8 cellular contexts compared by ENCODE assay signal in the genomic region with DNA sequence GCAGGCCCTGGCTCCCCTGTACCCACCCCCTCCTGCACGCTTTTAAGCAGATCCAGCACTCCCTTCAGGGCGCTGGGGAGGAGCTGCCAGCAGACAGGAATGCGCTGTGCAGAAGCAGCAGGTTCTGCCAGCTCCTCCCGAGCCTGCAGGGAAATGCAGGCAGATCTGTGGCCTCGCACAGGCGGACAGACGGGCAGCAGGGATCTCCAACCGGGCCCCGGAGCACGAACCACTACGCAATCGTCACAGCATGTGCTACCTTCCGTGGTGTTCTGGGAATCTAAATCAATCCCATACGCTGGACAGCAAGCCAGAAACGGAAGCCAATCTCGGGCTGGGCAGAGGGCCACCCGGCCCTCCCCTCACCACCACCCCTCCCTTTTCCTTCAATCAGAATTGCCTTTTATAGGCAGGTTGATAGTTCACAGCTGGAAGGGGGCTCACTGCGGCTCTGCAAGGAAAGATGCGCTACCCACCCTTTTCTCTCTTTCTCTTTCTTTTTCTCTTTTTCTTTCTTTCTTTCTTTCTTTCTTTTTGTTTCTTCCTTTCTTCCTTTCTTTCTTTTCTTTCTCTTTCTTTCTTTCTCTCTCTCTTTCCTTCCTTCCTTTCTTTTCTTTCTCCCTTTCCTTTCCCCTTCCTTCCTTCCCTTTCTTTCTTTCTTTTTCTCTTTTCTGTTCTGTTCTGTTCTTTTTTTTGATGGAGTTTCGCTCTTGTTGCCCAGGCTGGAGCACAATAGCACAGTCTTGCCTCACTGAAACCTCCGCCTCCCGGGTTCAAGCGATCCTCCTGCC.
A peak's percentile ranks its signal among the peaks of the same experiment; 100 is the strongest.
DNase-seq lines count a peak whose midpoint lies in the region; ATAC-seq and TF ChIP-seq lines count a peak whose summit lies in the region.

No MANE protein-coding gene starts in this region.

- no peaks in the 10 kb centered on the region for H3K27me3 Mint-ChIP-seq in stimulated activated naive B cell treated with anti-CD40 and anti-IgM and Interleukin-4, amounts not matched to agents 10 μg/mL and 1 μg/mL and 100 μg/mL, for 72 hours

- no peaks in the 10 kb centered on the region for H3K9me1 ChIP-seq in IMR-90 (ENCODE audit: insufficient read depth, low read length)

- in situ Hi-C loops in IMR-90 (cut with MboI; ENCODE audit: low sequenced_read_pairs) = no loop called here

- peak; percentile 74 for ATAC-seq in IMR-90 (ENCODE audit: low read depth)
- no peak for ATAC-seq in stimulated activated naive B cell treated with anti-CD40 and anti-IgM and Interleukin-4, amounts not matched to agents 10 μg/mL and 1 μg/mL and 100 μg/mL, for 72 hours (replicated peaks)

- CTCF ChIA-PET in IMR-90 (lab: Yijun Ruan, JAX) = interaction anchor here (0.6 to 0.8 kb wide), 2 partner anchors 146 to 211 kb away, joined by 3 read pairs; partner anchors contain the start of gene LMNB2

- peaks cover 0 to 3% of the 10 kb centered on the region in 2 donors for H3K36me3 Mint-ChIP-seq in stimulated activated naive B cell treated with anti-CD40 and anti-IgM and Interleukin-4, amounts not matched to agents 10 μg/mL and 1 μg/mL and 100 μg/mL, for 72 hours

- H2BK15ac ChIP-seq in IMR-90 (ENCODE audit: low read depth, low read length) = peak overlapping the region; percentile 32; the same call in 1 of the 3 replicates

- no peak overlapping the region for H4K91ac ChIP-seq in IMR-90 (ENCODE audit: insufficient read depth, low read depth, low read length)

- peak overlapping the region; percentile 85 for H2AFZ ChIP-seq in IMR-90 (replicated peaks; ENCODE audit: low read length, poor library complexity)

- H3K36me3 ChIP-seq in IMR-90 (ENCODE audit: control insufficient read depth, insufficient read depth, low read length) = no peaks in the 10 kb centered on the region

- H3K18ac ChIP-seq in IMR-90 (ENCODE audit: low read depth, low read length) = no peak overlapping the region

- no peak overlapping the region; the same call in 1 of the 2 replicates for H3K14ac ChIP-seq in IMR-90 (replicated peaks; ENCODE audit: low read depth, low read length)

- POLR2A ChIA-PET in IMR-90 (lab: Charles Lee; ENCODE audit: unreplicated experiment) = interaction anchor here (1.0 to 1.4 kb wide), 2 partner anchors 24 to 127 kb away, joined by 4 to 6 read pairs; partner anchors contain the start of gene GADD45B

- WGBS in IMR-90 (ENCODE audit: extremely low coverage in 2 of 2, insufficient read length in 1 of 2), 2 experiments = 3% methylated on average over 9 of the region's 23 CpGs; no CpG with 5 or more reads in 1 of the 2 experiments

- TF ChIP-seq CTCF in IMR-90 (conservative IDR thresholded peaks at IDR 0.05; ENCODE audit: low read depth, low read length) = no peak

- H2AK9ac ChIP-seq in IMR-90 (replicated peaks; ENCODE audit: low read depth, low read length, poor library complexity) = peak overlapping the region; percentile 82

- H3K79me1 ChIP-seq in IMR-90 (ENCODE audit: low read depth in 1 of 2, low read length in 2 of 2) = no peaks in the 10 kb centered on the region

- TF ChIP-seq RAD21 in IMR-90 (IDR thresholded peaks at IDR 0.05; ENCODE audit: low read length) = no peak

- peak overlapping the region; percentile 20 for H3K27ac Mint-ChIP-seq in stimulated activated naive B cell treated with anti-CD40 and anti-IgM and Interleukin-4, amounts not matched to agents 10 μg/mL and 1 μg/mL and 100 μg/mL, for 72 hours

- H3K4me3 Mint-ChIP-seq in stimulated activated naive B cell treated with anti-CD40 and anti-IgM and Interleukin-4, amounts not matched to agents 10 μg/mL and 1 μg/mL and 100 μg/mL, for 72 hours = no peak overlapping the region

- intact Hi-C loops in IMR-90 (cut with micrococcal nuclease) = loop anchor here (2.0 kb wide), 1 partner anchor 128 kb away; no protein-coding TSS in a partner anchor

- peak overlapping the region; percentile 34 for H3K4me2 ChIP-seq in IMR-90 (ENCODE audit: low read depth, low read length)

- 0 out of 2 replicates have a peak, but pooled peaks cover 1% of the 10 kb centered on the region for H3K9me3 ChIP-seq in IMR-90 (ENCODE audit: control insufficient read depth, insufficient read depth, low read length)

- no peaks in the 10 kb centered on the region for H4K20me1 ChIP-seq in IMR-90 (ENCODE audit: insufficient read depth, low read length)

- peaks cover under 1% of the 10 kb centered on the region; the same call in 1 of the 2 replicates for H3K27me3 ChIP-seq in IMR-90 (ENCODE audit: control insufficient read depth, insufficient read depth, low read length)
- no peaks in the 10 kb centered on the region for H3K27me3 ChIP-seq in layer of hippocampus (ENCODE audit: control insufficient read depth, insufficient read depth, low read length)

- H3K56ac ChIP-seq in IMR-90 (ENCODE audit: extremely low read depth, insufficient read depth, low read length) = no peak overlapping the region

- no peak overlapping the region for H4K5ac ChIP-seq in IMR-90 (ENCODE audit: low read depth, low read length)

- H3K9ac ChIP-seq in IMR-90 (ENCODE audit: low read depth, low read length) = no peak overlapping the region

- BruUV-seq in IMR-90 (replicated peaks; lab: Mats Ljungman, UMichigan) = no TSS peak

- no peaks in the 10 kb centered on the region for H3K9me3 Mint-ChIP-seq in stimulated activated naive B cell treated with anti-CD40 and anti-IgM and Interleukin-4, amounts not matched to agents 10 μg/mL and 1 μg/mL and 100 μg/mL, for 72 hours

- peak; percentile 81 for DNase-seq in IMR-90
- peak; percentile 86 for DNase-seq in cerebellum (ENCODE audit: low spot score)
- DNase-seq in stimulated activated naive B cell treated with anti-CD40 and anti-IgM and Interleukin-4, amounts not matched to agents 10 μg/mL and 1 μg/mL and 100 μg/mL, for 72 hours = no peak
- no peak for DNase-seq in T1000 (lab: John Stamatoyannopoulos, UW)
- no peak for DNase-seq in activated CD4-positive, alpha-beta T cell treated with anti-CD3 and anti-CD28 coated beads, Interleukin-2, amount 50 U/mL, for 48 hours
- no peak for DNase-seq in SW 1271 (lab: John Stamatoyannopoulos, UW)
- DNase-seq in activated CD4-positive, alpha-beta T cell treated with anti-CD3 and anti-CD28 coated beads for 4 hours = no peak

- H3K4me1 Mint-ChIP-seq in stimulated activated naive B cell treated with anti-CD40 and anti-IgM and Interleukin-4, amounts not matched to agents 10 μg/mL and 1 μg/mL and 100 μg/mL, for 72 hours = peaks cover 21 to 33% of the 10 kb centered on the region in 2 donors

- H3K27ac ChIP-seq in IMR-90 (ENCODE audit: insufficient read depth, low read length) (0 out of 2 replicates have a peak overlapping the region, but pooled peaks have one; percentile 38), layer of hippocampus (ENCODE audit: low read depth, low read length) (peak overlapping the region; percentile 38)

- dilution Hi-C loops in IMR-90 (cut with HindIII; ENCODE audit: low sequenced_read_pairs, unreplicated experiment) = no loop called here

- no peak overlapping the region; the same call in 1 of the 2 replicates for H2BK20ac ChIP-seq in IMR-90 (ENCODE audit: low read depth, low read length)

- H3K4me1 ChIP-seq in IMR-90 (ENCODE audit: control insufficient read depth, insufficient read depth, low read length) = no peaks in the 10 kb centered on the region; the same call in 1 of the 2 replicates

- TF ChIP-seq POLR2A in IMR-90 (IDR thresholded peaks at IDR 0.05; ENCODE audit: low read depth, low read length) = no peak

- peak overlapping the region; percentile 31 for H3K4ac ChIP-seq in IMR-90 (ENCODE audit: low read depth, low read length)

- H4K8ac ChIP-seq in IMR-90 (ENCODE audit: low read depth in 2 of 2, low read length in 2 of 2) = peak overlapping the region in 1 of 2 experiments; percentile 66; a peak in 2 of 4 replicates

- peak overlapping the region; percentile 6; the same call in 1 of the 2 replicates for H3K4me3 ChIP-seq in IMR-90 (ENCODE audit: insufficient read depth, low read depth, low read length)

- no peak overlapping the region for H2BK5ac ChIP-seq in IMR-90 (ENCODE audit: low read depth, low read length, poor library complexity, severe bottlenecking)

- H2AK5ac ChIP-seq in IMR-90 (ENCODE audit: low read depth, low read length) = 0 out of 2 replicates have a peak overlapping the region, but pooled peaks have one; percentile 24

- peak overlapping the region; percentile 17; the same call in 1 of the 2 replicates for H3K23ac ChIP-seq in IMR-90 (ENCODE audit: low read depth, low read length)

- H2BK120ac ChIP-seq in IMR-90 (ENCODE audit: low read depth, low read length) = peak overlapping the region; percentile 64

TF ChIP-seq in IMR-90, 13 proteins besides CTCF, POLR2A, EP300 and RAD21:
- TF ChIP-seq CEBPB (IDR thresholded peaks at IDR 0.05; ENCODE audit: low read depth, low read length) = peak; percentile 57
- no peak for TF ChIP-seq NFE2L2 (IDR thresholded peaks at IDR 0.05; ENCODE audit: low read depth, low read length)
- TF ChIP-seq BHLHE40 (IDR thresholded peaks at IDR 0.05; ENCODE audit: low read depth, low read length) = 0 out of 2 replicates have a peak, but pooled peaks have one; percentile 3
- TF ChIP-seq SMC3 (IDR thresholded peaks at IDR 0.05; ENCODE audit: low read depth, low read length) = no peak

Comparison
In these comparisons a context has a peak if more than half of its experiments do, and no peak if none do; other contexts are left out.
1. DNase-seq: peak in IMR-90 (single experiment) and cerebellum (single experiment); none in stimulated activated naive B cell treated with anti-CD40 and anti-IgM and Interleukin-4, amounts not matched to agents 10 μg/mL and 1 μg/mL and 100 μg/mL, for 72 hours (single experiment), T1000 (single experiment), activated CD4-positive, alpha-beta T cell treated with anti-CD3 and anti-CD28 coated beads, Interleukin-2, amount 50 U/mL, for 48 hours (0 of 2), SW 1271 (0 of 2) and activated CD4-positive, alpha-beta T cell treated with anti-CD3 and anti-CD28 coated beads for 4 hours (0 of 2).